ENCODE assay signal across 14 cellular contexts in genomic region chr21:33399821-33400220, GRCh38.
"Had no signal": no experiment of that assay in that cellular context is flagged by ENCODE, and none has a peak within 500 bp of the region (broad histone marks: within the 10 kb centered on the region; RNA-seq: fewer than 3 reads in every experiment).

No MANE protein-coding gene starts in this region.

- H3K36me3 Mint-ChIP-seq: WTC11 had no signal

- DNase-seq: activated CD4-positive, alpha-beta T cell treated with anti-CD3 and anti-CD28 coated beads, Interleukin-2, amount 50 U/mL, for 1 hour; anterior cingulate cortex; mesenchymal stem cell; retina; stimulated activated CD4-positive, alpha-beta T cell treated with anti-CD3 and anti-CD28 coated beads, Interleukin-4, amount 100 ng/mL, for 4 hours; T-helper 17 cell; thyroid gland had no signal

- H3K4me3 Mint-ChIP-seq: T-helper 17 cell, WTC11 had no signal

- H3K27ac ChIP-seq: breast epithelium, esophagus muscularis mucosa, vagina had no signal

- H3K9me3 ChIP-seq: breast epithelium, esophagus muscularis mucosa, heart left ventricle, thyroid gland, vagina had no signal

- H3K9me3 Mint-ChIP-seq: activated naive CD4-positive, alpha-beta T cell treated with anti-CD3 and anti-CD28 coated beads, Interleukin-2, amount 50 U/mL, for 72 hours; WTC11 had no signal

- H3K4me3 ChIP-seq: breast epithelium, esophagus muscularis mucosa, heart left ventricle, thyroid gland, vagina had no signal

- H3K36me3 ChIP-seq: breast epithelium, esophagus muscularis mucosa, heart left ventricle, thyroid gland, vagina had no signal

- H3K27ac Mint-ChIP-seq: activated naive CD4-positive, alpha-beta T cell treated with anti-CD3 and anti-CD28 coated beads, Interleukin-2, amount 50 U/mL, for 72 hours; WTC11 had no signal

- ATAC-seq: activated naive CD4-positive, alpha-beta T cell treated with anti-CD3 and anti-CD28 coated beads, Interleukin-2, amount 50 U/mL, for 72 hours; heart left ventricle; left lobe of liver; T-helper 17 cell; WTC11 had no signal

- H3K27me3 ChIP-seq: breast epithelium, esophagus muscularis mucosa, heart left ventricle, thyroid gland, vagina had no signal

- H3K27me3 Mint-ChIP-seq: T-helper 17 cell had no signal
